8 cellular contexts compared by ENCODE assay signal in the genomic region with DNA sequence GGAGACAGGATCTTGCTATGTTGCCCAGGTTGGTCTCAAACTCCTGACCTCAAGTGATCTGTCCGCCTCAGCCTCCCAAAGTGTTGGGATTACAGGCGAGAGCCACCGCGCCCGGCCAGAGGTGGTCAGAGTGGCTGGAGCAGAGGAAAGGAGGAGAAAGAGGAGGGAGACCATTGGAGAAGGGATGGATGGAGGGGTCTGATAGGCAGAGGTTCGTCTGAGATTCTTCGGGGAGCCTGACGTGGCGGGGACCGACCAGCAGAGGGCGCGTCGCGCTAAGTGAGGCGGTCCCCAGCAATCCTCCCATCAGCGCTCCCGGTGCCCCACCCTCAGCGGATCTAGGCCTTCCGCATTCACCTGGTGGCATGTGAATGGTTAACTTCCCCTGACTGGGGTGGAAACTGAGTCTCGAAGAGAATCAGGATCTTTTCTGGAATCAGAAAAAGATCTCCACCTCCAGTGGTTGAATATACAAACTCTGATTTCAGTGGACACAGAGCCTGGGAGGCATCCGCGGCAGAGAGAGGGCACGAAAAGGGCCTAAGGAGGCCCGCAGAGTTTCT. TPM values are rescaled to one million over a fixed set of nuclear protein-coding genes. Genes with fewer than 3 reads are reported as not detected.
DNase-seq lines count a peak whose midpoint lies in the region; ATAC-seq and TF ChIP-seq lines count a peak whose summit lies in the region.

No MANE protein-coding gene starts in this region.

- peak; percentile 41 for DNase-seq in AG10803 (ENCODE audit: low read depth)
- peak; percentile 19 for DNase-seq in NCI-H226
- peak; percentile 64 to 78 for DNase-seq in activated CD4-positive, alpha-beta T cell treated with anti-CD3 and anti-CD28 coated beads for 4 hours
- DNase-seq in choroid plexus epithelial cell (ENCODE audit: low read depth), result peak; percentile 68
- DNase-seq in lower lobe of right lung, result peak; percentile 85
- DNase-seq in stimulated activated CD4-positive, alpha-beta T cell treated with anti-CD3 and anti-CD28 coated beads, TNF-alpha, amount 100 ng/mL, for 4 hours (ENCODE audit: low read depth in 3 of 3), result peak; percentile 55 to 70 (median 66)

- peaks cover 6% of the 10 kb centered on the region for H3K36me3 ChIP-seq in lower lobe of right lung

- H3K4me1 ChIP-seq in lower lobe of right lung, result peaks cover 37% of the 10 kb centered on the region

- H3K27ac ChIP-seq in lower lobe of right lung, result no peak overlapping the region

- no peaks in the 10 kb centered on the region for H3K9me3 ChIP-seq in lower lobe of right lung

- H3K4me3 ChIP-seq in AG10803 (ENCODE audit: low read length) (no peak overlapping the region), choroid plexus epithelial cell (ENCODE audit: low read depth, low read length) (no peak overlapping the region), lower lobe of right lung (no peak overlapping the region)

- intact Hi-C loops in lower lobe of right lung (cut with DNase I), result loop anchor here (5.0 kb wide), 1 partner anchor 41 kb away; no protein-coding TSS in a partner anchor

- TF ChIP-seq CTCF in AG10803 (conservative IDR thresholded peaks at IDR 0.05; ENCODE audit: low read length) (peak; percentile 80), choroid plexus epithelial cell (conservative IDR thresholded peaks at IDR 0.05; ENCODE audit: low read depth, low read length) (peak; percentile 88), lower lobe of right lung (IDR thresholded peaks at IDR 0.05) (peak; percentile 95)

- H3K27me3 ChIP-seq in lower lobe of right lung (ENCODE audit: low read depth), result no peaks in the 10 kb centered on the region

- peak; percentile 50 for ATAC-seq in GM18868 (IDR thresholded peaks at IDR 0.05; ENCODE audit: unreplicated experiment)
- ATAC-seq in lower lobe of right lung, result peak; percentile 90 to 91
- ATAC-seq in HG02970 (IDR thresholded peaks at IDR 0.05; ENCODE audit: low FRiP score, unreplicated experiment), result no peak

RNA-seq across cellular contexts. Expression of gene GTPBP3, which starts 8.8 kb away (rescaled TPM):
- total RNA-seq in lower lobe of right lung, result 21.0 TPM

RNA-seq across cellular contexts. Expression of gene ANO8, which starts 11.5 kb away (rescaled TPM):
- total RNA-seq in lower lobe of right lung, result 16.6 TPM

RNA-seq across cellular contexts. Expression of gene PLVAP, which starts 31.0 kb away (rescaled TPM):
- 25.9 TPM for total RNA-seq in lower lobe of right lung

RNA-seq across cellular contexts. Expression of gene DDA1, which starts 36.8 kb away (rescaled TPM):
- 32.2 TPM for total RNA-seq in lower lobe of right lung

RNA-seq across cellular contexts. Expression of gene MRPL34, which starts 40.5 kb away (rescaled TPM):
- total RNA-seq in lower lobe of right lung, result 68.3 TPM

Comparison
In these comparisons a context has a peak if more than half of its experiments do, and no peak if none do; other contexts are left out.
1. DNase-seq: peak in every context shown above with its lines; median percentile 85 in lower lobe of right lung; 71 in activated CD4-positive, alpha-beta T cell treated with anti-CD3 and anti-CD28 coated beads for 4 hours; 68 in choroid plexus epithelial cell; 66 in stimulated activated CD4-positive, alpha-beta T cell treated with anti-CD3 and anti-CD28 coated beads, TNF-alpha, amount 100 ng/mL, for 4 hours; 41 in AG10803; 19 in NCI-H226.